10 cellular contexts compared by ENCODE assay signal in the genomic region with DNA sequence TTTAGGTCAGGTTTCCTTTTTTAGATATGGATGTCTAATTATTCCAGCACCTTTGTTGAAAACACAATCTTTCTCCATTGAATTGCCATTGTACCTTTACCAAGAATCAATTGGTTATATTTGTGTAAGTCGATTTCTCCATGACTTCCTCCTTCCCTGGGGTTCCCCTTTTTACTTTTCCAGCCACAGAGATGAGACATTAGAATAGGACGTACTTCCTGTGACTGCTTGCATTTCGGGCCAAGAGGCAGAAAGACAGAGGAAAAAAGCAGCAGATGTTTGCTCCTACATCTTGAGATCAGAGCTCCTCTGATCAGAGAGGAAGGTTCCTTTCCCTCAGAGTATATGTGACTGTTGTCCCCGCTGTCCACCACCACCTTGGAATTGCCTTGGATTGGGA.
DNase-seq lines count a peak whose midpoint lies in the region; ATAC-seq and TF ChIP-seq lines count a peak whose summit lies in the region.
"Had no signal": no experiment of that assay in that cellular context is flagged by ENCODE, and none has a peak within 500 bp of the region (broad histone marks: within the 10 kb centered on the region; RNA-seq: fewer than 3 reads in every experiment).

No MANE protein-coding gene starts in this region.

- CTCF ChIA-PET in activated naive CD4-positive, alpha-beta T cell treated with anti-CD3 and anti-CD28 coated beads for 36 hours (lab: Charles Lee) = no interaction called here

- no peaks in the 10 kb centered on the region for H3K9me3 Mint-ChIP-seq in activated naive CD4-positive, alpha-beta T cell treated with anti-CD3 and anti-CD28 coated beads for 36 hours
- H3K9me3 Mint-ChIP-seq: effector memory CD8-positive, alpha-beta T cell had no signal

- H3K27ac Mint-ChIP-seq in activated naive CD4-positive, alpha-beta T cell treated with anti-CD3 and anti-CD28 coated beads for 36 hours = peak overlapping the region; percentile 65
- H3K27ac Mint-ChIP-seq: effector memory CD8-positive, alpha-beta T cell had no signal

- ATAC-seq in stimulated activated naive CD8-positive, alpha-beta T cell treated with anti-CD3 and anti-CD28 coated beads, Interleukin-15, Interleukin-2, amounts not matched to agents 100 U/mL and 50 U/mL, for 24 hours = peak; percentile 71
- no peak for ATAC-seq in GM21737 (IDR thresholded peaks at IDR 0.05; ENCODE audit: unreplicated experiment)
- ATAC-seq: effector memory CD8-positive, alpha-beta T cell had no signal

- no peak for TF ChIP-seq CTCF in fibroblast of pulmonary artery (IDR thresholded peaks at IDR 0.05; ENCODE audit: low read length, missing control alignments)

- H3K4me3 Mint-ChIP-seq in activated naive CD4-positive, alpha-beta T cell treated with anti-CD3 and anti-CD28 coated beads for 36 hours = peak overlapping the region; percentile 37
- H3K4me3 Mint-ChIP-seq: effector memory CD8-positive, alpha-beta T cell had no signal

- peak; percentile 39 for DNase-seq in activated naive CD4-positive, alpha-beta T cell treated with anti-CD3 and anti-CD28 coated beads for 36 hours
- no peak for DNase-seq in activated naive CD4-positive, alpha-beta T cell treated with Interleukin-2 at 50 U/mL for 16 hours
- DNase-seq in SKM-1 (lab: John Stamatoyannopoulos, UW; ENCODE audit: unreplicated experiment) (peak; percentile 63), fibroblast of pulmonary artery (ENCODE audit: low read depth) (peak; percentile 69), foreskin melanocyte (no peak), 8988T (no peak)
- peak; percentile 13 for DNase-seq in stimulated activated naive CD8-positive, alpha-beta T cell treated with anti-CD3 and anti-CD28 coated beads, Interleukin-15, Interleukin-2, amounts not matched to agents 100 U/mL and 50 U/mL, for 24 hours
- DNase-seq: effector memory CD8-positive, alpha-beta T cell; pancreas had no signal

- intact Hi-C loops in activated naive CD4-positive, alpha-beta T cell treated with anti-CD3 and anti-CD28 coated beads for 36 hours (cut with micrococcal nuclease) = no loop called here

- peaks cover 39% of the 10 kb centered on the region for H3K4me1 Mint-ChIP-seq in activated naive CD4-positive, alpha-beta T cell treated with anti-CD3 and anti-CD28 coated beads for 36 hours (ENCODE audit: low read depth)

- no peak overlapping the region for H3K4me3 ChIP-seq in fibroblast of pulmonary artery (replicated peaks; ENCODE audit: low read depth, low read length)
- H3K4me3 ChIP-seq: pancreas had no signal

- no peaks in the 10 kb centered on the region for H3K27me3 Mint-ChIP-seq in activated naive CD4-positive, alpha-beta T cell treated with anti-CD3 and anti-CD28 coated beads for 36 hours (ENCODE audit: low read depth)
- H3K27me3 Mint-ChIP-seq: effector memory CD8-positive, alpha-beta T cell had no signal

- peaks cover 2% of the 10 kb centered on the region for H3K36me3 Mint-ChIP-seq in activated naive CD4-positive, alpha-beta T cell treated with anti-CD3 and anti-CD28 coated beads for 36 hours (ENCODE audit: low read depth)

Comparison
In these comparisons a context has a peak if more than half of its experiments do, and no peak if none do; other contexts are left out.
1. DNase-seq: peak in activated naive CD4-positive, alpha-beta T cell treated with anti-CD3 and anti-CD28 coated beads for 36 hours (single experiment), SKM-1 (single experiment), fibroblast of pulmonary artery (single experiment) and stimulated activated naive CD8-positive, alpha-beta T cell treated with anti-CD3 and anti-CD28 coated beads, Interleukin-15, Interleukin-2, amounts not matched to agents 100 U/mL and 50 U/mL, for 24 hours (single experiment); none in activated naive CD4-positive, alpha-beta T cell treated with Interleukin-2 at 50 U/mL for 16 hours (single experiment), foreskin melanocyte (single experiment) and 8988T (single experiment).